ENCODE assay signal across 8 cellular contexts in the genomic region with DNA sequence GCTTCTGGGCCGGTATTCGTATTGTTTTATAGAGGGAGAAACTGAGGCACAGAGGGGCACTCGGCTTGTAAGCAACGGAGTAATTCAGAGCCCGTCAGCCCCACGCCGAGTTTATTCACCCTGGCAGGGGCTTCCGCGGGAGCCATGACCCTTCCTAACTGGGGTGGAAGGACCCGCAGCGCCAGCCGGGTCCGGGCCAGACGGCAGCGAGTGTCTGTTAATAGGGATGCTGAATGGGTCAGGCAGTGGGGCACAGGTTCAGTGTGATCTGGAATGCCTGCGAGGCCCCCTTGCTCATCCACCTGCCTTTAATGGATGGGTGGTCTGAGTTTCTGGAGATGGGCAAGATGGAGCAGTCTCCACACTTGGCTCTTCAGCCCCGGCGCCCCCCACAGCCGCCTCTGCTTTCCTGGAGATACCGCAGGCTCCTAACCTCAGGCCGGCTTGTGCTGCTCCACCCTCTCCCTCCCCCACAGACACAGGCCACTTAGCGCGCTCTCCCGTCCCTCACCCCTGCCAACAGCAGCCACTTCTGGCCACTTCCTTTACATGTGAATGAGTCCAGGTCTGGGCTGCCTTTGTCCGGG.
A peak's percentile ranks its signal among the peaks of the same experiment; 100 is the strongest.
DNase-seq lines count a peak whose midpoint lies in the region; ATAC-seq and TF ChIP-seq lines count a peak whose summit lies in the region.

No MANE protein-coding gene starts in this region.

- peaks cover 22% of the 10 kb centered on the region for H3K27me3 Mint-ChIP-seq in activated CD8-positive, alpha-beta T cell treated with anti-CD3 and anti-CD28 coated beads for 36 hours

- ATAC-seq in activated CD8-positive, alpha-beta T cell treated with anti-CD3 and anti-CD28 coated beads for 36 hours, result peak; percentile 52
- ATAC-seq in right cardiac atrium, result peak; percentile 55 to 60
- no peak for ATAC-seq in GM18907 (IDR thresholded peaks at IDR 0.05; ENCODE audit: unreplicated experiment)

- peaks cover 1% of the 10 kb centered on the region for H3K9me3 Mint-ChIP-seq in activated CD8-positive, alpha-beta T cell treated with anti-CD3 and anti-CD28 coated beads for 36 hours

- peaks cover 14% of the 10 kb centered on the region for H3K36me3 Mint-ChIP-seq in activated CD8-positive, alpha-beta T cell treated with anti-CD3 and anti-CD28 coated beads for 36 hours (ENCODE audit: low read depth)

- H3K4me3 Mint-ChIP-seq in activated CD8-positive, alpha-beta T cell treated with anti-CD3 and anti-CD28 coated beads for 36 hours, result peak overlapping the region; percentile 78

- H3K27ac ChIP-seq in right cardiac atrium (ENCODE audit: low read length), result no peak overlapping the region

- H3K4me3 ChIP-seq in right cardiac atrium (ENCODE audit: low read length), result peak overlapping the region; percentile 87

- intact Hi-C loops in activated CD8-positive, alpha-beta T cell treated with anti-CD3 and anti-CD28 coated beads for 36 hours (cut with micrococcal nuclease), result no loop called here
- intact Hi-C loops in right cardiac atrium (cut with DNase I), result no loop called here

- POLR2A ChIA-PET in activated CD8-positive, alpha-beta T cell treated with anti-CD3 and anti-CD28 coated beads for 36 hours (lab: Charles Lee), result interaction anchor here (0.7 to 2.9 kb wide), 2 partner anchors 11 to 13 kb away, joined by 3 to 6 read pairs; no protein-coding TSS in a partner anchor
- POLR2A ChIA-PET in HEK293T (lab: Yijun Ruan, JAX), result no interaction called here

- no peaks in the 10 kb centered on the region for H3K9me3 ChIP-seq in right cardiac atrium (ENCODE audit: control insufficient read depth, low read length)

- TF ChIP-seq CTCF in activated CD8-positive, alpha-beta T cell treated with anti-CD3 and anti-CD28 coated beads for 36 hours (IDR thresholded peaks at IDR 0.05), result no peak

- peaks cover 3% of the 10 kb centered on the region for H3K4me1 ChIP-seq in right cardiac atrium (ENCODE audit: control insufficient read depth, insufficient read depth, low read length)

- H3K27me3 ChIP-seq in right cardiac atrium (ENCODE audit: control insufficient read depth, insufficient read depth), result no peaks in the 10 kb centered on the region

- DNase-seq in HK-2 (ENCODE audit: unreplicated experiment), result peak; percentile 6
- peak; percentile 84 for DNase-seq in activated CD8-positive, alpha-beta T cell treated with anti-CD3 and anti-CD28 coated beads for 36 hours
- peak; percentile 64 to 88 (median 80) for DNase-seq in right cardiac atrium
- DNase-seq in stimulated activated CD8-positive, alpha-beta memory T cell treated with anti-CD3 and anti-CD28 coated beads, Interleukin-15, amount 100 ng/mL, for 48 hours (ENCODE audit: low read depth in 2 of 2), result peak; percentile 58 to 66
- DNase-seq in COR-L47 (lab: John Stamatoyannopoulos, UW), result no peak
- DNase-seq in AG20443 (ENCODE audit: low spot score), result no peak
- no peak for DNase-seq in HEK293T (ENCODE audit: extremely low spot score)

- 13% methylated on average over 25 of the region's 25 CpGs for WGBS in right cardiac atrium

- CTCF ChIA-PET in activated CD8-positive, alpha-beta T cell treated with anti-CD3 and anti-CD28 coated beads for 36 hours (lab: Charles Lee), result no interaction called here
- CTCF ChIA-PET in HEK293T (lab: Yijun Ruan, JAX), result no interaction called here

- peaks cover 58% of the 10 kb centered on the region for H3K4me1 Mint-ChIP-seq in activated CD8-positive, alpha-beta T cell treated with anti-CD3 and anti-CD28 coated beads for 36 hours (ENCODE audit: low read depth)

- H3K27ac Mint-ChIP-seq in activated CD8-positive, alpha-beta T cell treated with anti-CD3 and anti-CD28 coated beads for 36 hours, result peak overlapping the region; percentile 85

TF ChIP-seq in HEK293T, 16 proteins besides CTCF, POLR2A, EP300 and RAD21:
- no peak for TF ChIP-seq ELF4 (IDR thresholded peaks at IDR 0.05)

Comparison
In these comparisons a context has a peak if more than half of its experiments do, and no peak if none do; other contexts are left out.
1. DNase-seq: peak in HK-2 (single experiment), activated CD8-positive, alpha-beta T cell treated with anti-CD3 and anti-CD28 coated beads for 36 hours (single experiment), right cardiac atrium (3 of 3) and stimulated activated CD8-positive, alpha-beta memory T cell treated with anti-CD3 and anti-CD28 coated beads, Interleukin-15, amount 100 ng/mL, for 48 hours (2 of 2); none in COR-L47 (single experiment), AG20443 (single experiment) and HEK293T (single experiment).